13 cellular contexts compared by ENCODE assay signal in the genomic region with DNA sequence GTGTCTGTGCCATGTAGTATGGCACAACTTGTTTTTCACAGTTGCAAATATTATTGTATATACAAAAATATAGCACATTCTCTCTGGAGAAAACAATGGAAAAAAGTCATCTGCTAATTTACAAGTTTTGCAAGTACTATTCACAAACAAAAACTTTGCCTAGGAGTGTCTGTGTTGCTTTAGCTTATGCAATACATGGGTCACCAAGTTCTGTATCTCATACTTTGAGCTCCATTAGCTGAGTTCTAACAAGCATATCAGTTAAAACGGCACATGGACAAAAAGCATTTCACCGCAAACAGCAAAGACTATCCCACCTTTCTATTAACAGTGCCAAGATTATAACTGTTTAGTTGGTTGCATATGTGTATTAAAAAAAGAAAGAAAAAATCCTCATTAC. TPM values are rescaled to one million over a fixed set of nuclear protein-coding genes. Genes with fewer than 3 reads are reported as not detected.
DNase-seq lines count a peak whose midpoint lies in the region; ATAC-seq and TF ChIP-seq lines count a peak whose summit lies in the region.
"Had no signal": no experiment of that assay in that cellular context is flagged by ENCODE, and none has a peak within 500 bp of the region (broad histone marks: within the 10 kb centered on the region; RNA-seq: fewer than 3 reads in every experiment).

No MANE protein-coding gene starts in this region.

- peaks cover 0 to 38% of the 10 kb centered on the region in 2 donors for H3K36me3 ChIP-seq in ascending aorta
- H3K36me3 ChIP-seq in hepatocyte (replicated peaks; ENCODE audit: insufficient read depth, low read depth) = no peaks in the 10 kb centered on the region
- H3K36me3 ChIP-seq in skeletal muscle tissue (ENCODE audit: control insufficient read depth in 3 of 3, insufficient read depth in 3 of 3, low read length in 3 of 3) = peaks cover 11 to 18% (median 14%) of the 10 kb centered on the region in 3 donors

- TF ChIP-seq CTCF in ascending aorta (IDR thresholded peaks at IDR 0.05) (no peak), hepatocyte (IDR thresholded peaks at IDR 0.05; ENCODE audit: poor library complexity) (no peak)

- no peaks in the 10 kb centered on the region for H3K27me3 ChIP-seq in ascending aorta
- no peaks in the 10 kb centered on the region for H3K27me3 ChIP-seq in hepatocyte
- no peaks in the 10 kb centered on the region for H3K27me3 ChIP-seq in skeletal muscle tissue (ENCODE audit: control insufficient read depth in 3 of 3, insufficient read depth in 3 of 3, low read length in 3 of 3)
- H3K27me3 ChIP-seq: testis had no signal

- DNase-seq in G401 (ENCODE audit: low spot score) = peak; percentile 39
- no peak for DNase-seq in ascending aorta (ENCODE audit: low spot score in 2 of 2)
- DNase-seq in hepatocyte (ENCODE audit: low spot score) = no peak
- DNase-seq in DMS 273 (lab: John Stamatoyannopoulos, UW; ENCODE audit: unreplicated experiment) = no peak
- no peak for DNase-seq in ecto neural progenitor cell (ENCODE audit: low spot score)
- DNase-seq in NK-92 treated with Interleukin-12 subunit alpha and Interleukin-12 subunit beta, amount 100 ng/mL, for 24 hours (lab: John Stamatoyannopoulos, UW) = no peak
- DNase-seq: DMS53; NCI-H510A treated with DMSO at 0.1 percent for 48 hours; stimulated activated CD4-positive, alpha-beta T cell treated with anti-CD3 and anti-CD28 coated beads, Interleukin-15, amount 100 ng/mL, for 24 hours; testis had no signal

- H3K79me2 ChIP-seq in hepatocyte = peaks cover 94% of the 10 kb centered on the region

- peak overlapping the region; percentile 80 for H3K4me2 ChIP-seq in hepatocyte

- 38% methylated on average over 2 of the region's 2 CpGs for WGBS in hepatocyte (ENCODE audit: low lambda C conversion rate, missing lambda C conversion rate)

- ATAC-seq in GM19328 (IDR thresholded peaks at IDR 0.05; ENCODE audit: unreplicated experiment) = no peak
- ATAC-seq: left colon had no signal

- in situ Hi-C loops in G401 (cut with HindIII; ENCODE audit: low sequenced_read_pairs) = no loop called here

- H3K27ac ChIP-seq in ascending aorta (peak overlapping the region in 1 of 2 donors; percentile 96), hepatocyte (peak overlapping the region; percentile 25), skeletal muscle tissue (ENCODE audit: low read depth, low read length) (peak overlapping the region; percentile 91)

- H3K4me3 ChIP-seq in ascending aorta (peak overlapping the region; percentile 89 to 91), hepatocyte (peak overlapping the region; percentile 11), skeletal muscle tissue (ENCODE audit: low read length in 3 of 3) (peak overlapping the region; percentile 93 to 97 (median 96))

- intact Hi-C loops in ascending aorta (cut with DNase I) = loop anchor here (10.0 kb wide), 1 partner anchor 662 kb away; no protein-coding TSS in a partner anchor

- H3K9ac ChIP-seq in skeletal muscle tissue (ENCODE audit: low read depth in 1 of 3, low read length in 3 of 3) = peak overlapping the region in 2 of 3 donors; percentile 97 to 99

- H3K9me3 ChIP-seq in ascending aorta (no peaks in the 10 kb centered on the region), hepatocyte (ENCODE audit: low read depth) (no peaks in the 10 kb centered on the region), skeletal muscle tissue (ENCODE audit: control insufficient read depth in 3 of 3, low read length in 3 of 3) (no peaks in the 10 kb centered on the region)
- H3K9me3 ChIP-seq: testis had no signal

- H4K20me1 ChIP-seq in hepatocyte (ENCODE audit: insufficient read depth, poor library complexity, severe bottlenecking) = peaks cover 58% of the 10 kb centered on the region

- H3K4me1 ChIP-seq in ascending aorta (peaks cover 0 to 12% of the 10 kb centered on the region in 2 donors), hepatocyte (ENCODE audit: insufficient read depth) (peaks cover 16% of the 10 kb centered on the region), skeletal muscle tissue (ENCODE audit: control insufficient read depth in 3 of 3, insufficient read depth in 3 of 3, low read length in 3 of 3) (peaks cover 16 to 20% (median 19%) of the 10 kb centered on the region in 3 donors)

- H3K9me2 ChIP-seq in hepatocyte (replicated peaks; ENCODE audit: insufficient read depth) = no peaks in the 10 kb centered on the region

- H2AFZ ChIP-seq in hepatocyte = no peak overlapping the region

RNA-seq across cellular contexts. Expression of a gene that starts 4.6 kb away (rescaled TPM):
- 0.24 and 0.49 TPM in 2 replicates for total RNA-seq in G401 (2014; rRNA removed; shearing (Covaris generic))
- total RNA-seq in ascending aorta (78.2 TPM), hepatocyte (45.4 and 48.2 TPM in 2 replicates), skeletal muscle tissue (52.2 TPM)
- polyA plus RNA-seq in hepatocyte = 69.4 and 74.6 TPM in 2 replicates

Comparison
In these comparisons a context has a peak if more than half of its experiments do, and no peak if none do; other contexts are left out.
1. H3K4me3 ChIP-seq: peak in every context shown above with its lines; median percentile 96 in skeletal muscle tissue; 90 in ascending aorta; 11 in hepatocyte.
2. RNA of a gene that starts 4.6 kb away (total RNA-seq): 78.2 TPM in ascending aorta (single experiment), 52.2 TPM in skeletal muscle tissue (single experiment) and 45.4 to 48.2 TPM in hepatocyte; 0.24 to 0.49 TPM in G401; every median in the first group is over 10 times any median in the second.